In the genomic region with DNA sequence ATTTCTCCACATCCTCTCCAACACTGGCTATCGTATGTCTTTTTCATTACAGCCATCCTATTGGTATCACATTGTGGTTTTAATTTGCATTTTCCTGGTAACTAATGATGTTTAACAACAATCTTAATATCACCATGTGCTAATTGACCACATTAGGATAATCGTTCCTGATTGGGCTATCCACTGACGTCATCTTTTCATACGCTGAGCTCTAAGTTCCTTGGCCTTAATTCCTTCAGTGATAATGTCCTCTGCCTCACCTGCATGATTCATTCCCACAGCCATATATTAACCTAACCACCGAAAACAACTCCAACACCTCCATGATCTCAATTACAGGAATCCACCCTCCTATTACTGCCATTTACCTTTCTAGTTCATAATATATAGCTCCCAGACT, we compare ENCODE assay signal across 27 cellular contexts.
"Had no signal": no experiment of that assay in that cellular context is flagged by ENCODE, and none has a peak within 500 bp of the region (broad histone marks: within the 10 kb centered on the region; RNA-seq: fewer than 3 reads in every experiment).

No MANE protein-coding gene starts in this region.

- ATAC-seq: effector memory CD8-positive, alpha-beta T cell; esophagus mucosa; foreskin keratinocyte; gastrocnemius medialis; gastroesophageal sphincter; heart left ventricle had no signal

- H3K27me3 ChIP-seq: colonic mucosa, dorsolateral prefrontal cortex, esophagus muscularis mucosa, esophagus squamous epithelium, foreskin keratinocyte, gastrocnemius medialis, gastroesophageal sphincter, heart left ventricle had no signal

- H3K9me3 ChIP-seq: colonic mucosa, esophagus squamous epithelium, gastrocnemius medialis had no signal

- H3K4me3 ChIP-seq: colonic mucosa, coronary artery, dorsolateral prefrontal cortex, esophagus muscularis mucosa, esophagus squamous epithelium, gastrocnemius medialis, gastroesophageal sphincter, heart left ventricle had no signal

- FAIRE-seq: colon, endometrium, endothelial cell of umbilical vein, frontal cortex had no signal

- DNase-seq: colonic mucosa; cortex of kidney; dermis blood vessel endothelial cell; dorsolateral prefrontal cortex; effector CD4-positive, alpha-beta T cell; effector CD8-positive, alpha-beta T cell; effector memory CD4-positive, alpha-beta T cell; effector memory CD8-positive, alpha-beta T cell; endodermal cell; erythroblast; esophagus squamous epithelium; foreskin fibroblast; foreskin keratinocyte; foreskin melanocyte; gastrocnemius medialis; glutamatergic neuron; head of caudate nucleus; heart left ventricle had no signal

- H3K27ac ChIP-seq: colonic mucosa, coronary artery, dorsolateral prefrontal cortex, epithelial cell of prostate, esophagus muscularis mucosa, esophagus squamous epithelium, foreskin keratinocyte, gastrocnemius medialis, gastroesophageal sphincter, heart left ventricle had no signal

- H3K36me3 ChIP-seq: colonic mucosa, esophagus muscularis mucosa, esophagus squamous epithelium, gastrocnemius medialis, gastroesophageal sphincter, heart left ventricle had no signal

- H3K4me1 ChIP-seq: colonic mucosa, esophagus muscularis mucosa, esophagus squamous epithelium, foreskin keratinocyte, gastrocnemius medialis, gastroesophageal sphincter, heart left ventricle had no signal
